In genomic region chr16:65032397-65032796, GRCh38 we compare ENCODE assay signal across 19 cellular contexts.
"Had no signal": no experiment of that assay in that cellular context is flagged by ENCODE, and none has a peak within 500 bp of the region (broad histone marks: within the 10 kb centered on the region; RNA-seq: fewer than 3 reads in every experiment).

No MANE protein-coding gene starts in this region.

- H3K36me3 Mint-ChIP-seq: WTC11 had no signal

- H3K4me1 Mint-ChIP-seq: activated CD4-positive, alpha-beta T cell treated with anti-CD3 and anti-CD28 coated beads for 36 hours had no signal

- H3K4me1 ChIP-seq: left ventricle myocardium inferior, right atrium auricular region, upper lobe of left lung had no signal

- H3K27ac Mint-ChIP-seq: activated CD4-positive, alpha-beta T cell treated with anti-CD3 and anti-CD28 coated beads for 36 hours; activated naive CD4-positive, alpha-beta T cell treated with anti-CD3 and anti-CD28 coated beads, Interleukin-2, amount 50 U/mL, for 72 hours; progenitor cell of endocrine pancreas; T-helper 2 cell treated with Interferon-gamma antibody and Interleukin-4, amounts not matched to agents 5 μg/mL and 100 μg/mL, for 36 hours; WTC11 had no signal

- H3K4me3 ChIP-seq: gastroesophageal sphincter, heart left ventricle, left ventricle myocardium inferior, right atrium auricular region, skin epidermis, thoracic aorta, upper lobe of left lung had no signal

- H3K9me3 ChIP-seq: gastroesophageal sphincter, heart left ventricle, left ventricle myocardium inferior, right atrium auricular region, thoracic aorta, upper lobe of left lung had no signal

- H3K27me3 Mint-ChIP-seq: activated CD4-positive, alpha-beta T cell treated with anti-CD3 and anti-CD28 coated beads for 36 hours had no signal

- H3K36me3 ChIP-seq: gastroesophageal sphincter, left ventricle myocardium inferior, right atrium auricular region, thoracic aorta, upper lobe of left lung had no signal

- H3K27me3 ChIP-seq: gastroesophageal sphincter, heart left ventricle, right atrium auricular region, upper lobe of left lung had no signal

- DNase-seq: activated CD4-positive, alpha-beta T cell treated with anti-CD3 and anti-CD28 coated beads for 36 hours; activated CD4-positive, alpha-beta T cell treated with anti-CD3 and anti-CD28 coated beads, Interleukin-2, amount 50 U/mL, for 48 hours; activated gamma-delta T cell treated with Interleukin-2 at 50 U/mL for 16 hours; heart left ventricle; left ventricle myocardium inferior; mammary epithelial cell; midbrain; stimulated activated CD4-positive, alpha-beta T cell treated with anti-CD3 and anti-CD28 coated beads, Interleukin-15, amount 100 ng/mL, for 24 hours; stimulated activated CD4-positive, alpha-beta T cell treated with anti-CD3 and anti-CD28 coated beads, Interleukin-2, amount 100 ng/mL, for 48 hours; upper lobe of left lung had no signal

- H3K4me3 Mint-ChIP-seq: activated CD4-positive, alpha-beta T cell treated with anti-CD3 and anti-CD28 coated beads for 36 hours; neural crest cell; T-helper 2 cell treated with Interferon-gamma antibody and Interleukin-4, amounts not matched to agents 5 μg/mL and 100 μg/mL, for 36 hours; WTC11 had no signal

- H3K27ac ChIP-seq: gastroesophageal sphincter, heart left ventricle, left ventricle myocardium inferior, right atrium auricular region, skin epidermis, thoracic aorta, upper lobe of left lung had no signal

- H3K9me3 Mint-ChIP-seq: neural crest cell, WTC11 had no signal

- ATAC-seq: activated CD4-positive, alpha-beta T cell treated with anti-CD3 and anti-CD28 coated beads for 36 hours; activated naive CD4-positive, alpha-beta T cell treated with anti-CD3 and anti-CD28 coated beads, Interleukin-2, amount 50 U/mL, for 72 hours; gastroesophageal sphincter; heart left ventricle; WTC11 had no signal
